ENCODE assay signal across 16 cellular contexts in genomic region chr10:110490640-110491039, GRCh38. TPM values are rescaled to one million over a fixed set of nuclear protein-coding genes. Genes with fewer than 3 reads are reported as not detected.
DNase-seq lines count a peak whose midpoint lies in the region; ATAC-seq, FAIRE-seq and TF ChIP-seq lines count a peak whose summit lies in the region.
"Had no signal": no experiment of that assay in that cellular context is flagged by ENCODE, and none has a peak within 500 bp of the region (broad histone marks: within the 10 kb centered on the region; RNA-seq: fewer than 3 reads in every experiment).

No MANE protein-coding gene starts in this region.

- intact Hi-C loops in PC-3 (cut with micrococcal nuclease) (no loop called here), sigmoid colon (cut with DNase I) (loop anchor here (10.0 kb wide), 1 partner anchor 424 kb away; the partner anchor contains the start of genes BBIP1 and SHOC2)

- H3K18ac ChIP-seq in H1 (ENCODE audit: extremely low read depth, low read length): no peak overlapping the region

- H4K5ac ChIP-seq in H1 (ENCODE audit: insufficient read length, low read depth, low read length): no peak overlapping the region

- H3K4me3 ChIP-seq in A549 (no peak overlapping the region), PC-3 (ENCODE audit: low read length) (no peak overlapping the region), H1 (ENCODE audit: extremely low read depth in 1 of 4, insufficient read depth in 2 of 4, low read depth in 3 of 4, low read length in 4 of 4) (no peak overlapping the region), sigmoid colon (no peak overlapping the region)
- H3K4me3 ChIP-seq: BLaER1 had no signal

- peaks cover 3% of the 10 kb centered on the region for H3F3A ChIP-seq in PC-3 (ENCODE audit: low read length, unreplicated experiment)

- H3K9ac ChIP-seq in PC-3 (ENCODE audit: low read length) (no peak overlapping the region), H1 (replicated peaks in 1 of 4; ENCODE audit: extremely low read depth in 1 of 4, low read depth in 3 of 4, low read length in 3 of 4) (no peak overlapping the region)
- H3K9ac ChIP-seq: BLaER1 had no signal

- no peaks in the 10 kb centered on the region for H3K36me3 ChIP-seq in PC-3 (ENCODE audit: low read depth, low read length)
- no peaks in the 10 kb centered on the region for H3K36me3 ChIP-seq in H1 (ENCODE audit: control insufficient read depth in 2 of 4, insufficient read depth in 4 of 4, low read length in 3 of 4)
- H3K36me3 ChIP-seq in sigmoid colon: no peaks in the 10 kb centered on the region
- H3K36me3 ChIP-seq: BLaER1 had no signal

- CTCF ChIA-PET in A549 (lab: Yijun Ruan, JAX): interaction anchor here (1.2 kb wide), 1 partner anchor 8 kb away, joined by 4 read pairs; no protein-coding TSS in a partner anchor
- CTCF ChIA-PET in PC-3 (lab: Charles Lee): no interaction called here
- CTCF ChIA-PET in H1 (lab: Charles Lee; ENCODE audit: partially characterized antibody): interaction anchor here (0.6 to 2.1 kb wide), 3 partner anchors 16 to 279 kb away, joined by 3 to 10 read pairs (median 4); no protein-coding TSS in a partner anchor

- H2BK20ac ChIP-seq in H1 (ENCODE audit: low read length): no peak overlapping the region

- FAIRE-seq in A549 (lab: Jason Lieb, UNC) (no peak), H1 (lab: Jason Lieb, UNC) (no peak)
- FAIRE-seq: GM12892 had no signal

- H3K4me2 ChIP-seq in A549 (no peak overlapping the region), PC-3 (ENCODE audit: low read length) (no peak overlapping the region), H1 (ENCODE audit: insufficient read depth in 1 of 2, low read depth in 2 of 2, low read length in 2 of 2) (no peak overlapping the region)

- 94% methylated on average over 4 of the region's 4 CpGs for WGBS in A549 (ENCODE audit: missing lambda C conversion rate)
- 75% methylated on average over 3 of the region's 4 CpGs; no CpG with 5 or more reads in 1 of the 2 experiments for WGBS in H1 (ENCODE audit: extremely low coverage in 1 of 2, insufficient coverage in 1 of 2, insufficient read length in 1 of 2, insufficient replicate concordance in 2 of 2, low coverage in 1 of 2, low lambda C conversion rate in 2 of 2, missing lambda C conversion rate in 1 of 2), 2 experiments
- WGBS in sigmoid colon, 2 donors: 92% methylated on average over 4 of the region's 4 CpGs

- TF ChIP-seq RAD21 in A549 (conservative IDR thresholded peaks at IDR 0.05 in 1 of 2, IDR thresholded peaks at IDR 0.05 in 1 of 2) (no peak), H1 (IDR thresholded peaks at IDR 0.05 in 1 of 2, conservative IDR thresholded peaks at IDR 0.05 in 1 of 2; ENCODE audit: low read depth in 2 of 2, low read length in 2 of 2) (no peak)

- H4K8ac ChIP-seq in H1 (ENCODE audit: extremely low read depth, insufficient read depth, low read length): no peak overlapping the region

- POLR2A ChIA-PET in A549 (lab: Yijun Ruan, JAX) (interaction anchor here (0.9 kb wide), 1 partner anchor 13 kb away, joined by 3 read pairs; no protein-coding TSS in a partner anchor), PC-3 (lab: Charles Lee; ENCODE audit: unreplicated experiment) (interaction anchor here (0.6 kb wide), 1 partner anchor 13 kb away, joined by 3 read pairs; no protein-coding TSS in a partner anchor), H1 (lab: Charles Lee; ENCODE audit: partially characterized antibody) (interaction anchor here (1.1 to 8.9 kb wide), 2 partner anchors 7 to 194 kb away, joined by 3 to 56 read pairs; partner anchors contain the start of gene DUSP5)

- no peak overlapping the region; the same call in 1 of the 2 replicates for H2BK15ac ChIP-seq in H1 (ENCODE audit: low read length)

- H3K14ac ChIP-seq in H1 (ENCODE audit: insufficient read length): no peak overlapping the region

- TF ChIP-seq POLR2A in A549 (IDR thresholded peaks at IDR 0.05; ENCODE audit: low read length): no peak
- no peak for TF ChIP-seq POLR2A in H1 (IDR thresholded peaks at IDR 0.05; ENCODE audit: control extremely low read depth in 1 of 2, low read depth in 2 of 2, low read length in 2 of 2)
- no peak for TF ChIP-seq POLR2A in sigmoid colon (IDR thresholded peaks at IDR 0.05)

- no peak overlapping the region for H3K56ac ChIP-seq in H1 (replicated peaks; ENCODE audit: insufficient read length, low read depth, low read length)

- H3K27ac ChIP-seq in A549 (peak overlapping the region; percentile 49 to 96), PC-3 (ENCODE audit: low read length) (peak overlapping the region; percentile 59), H1 (ENCODE audit: low read depth, low read length) (no peak overlapping the region), sigmoid colon (peak overlapping the region in 3 of 4 donors; percentile 56 to 98 (median 77))
- H3K27ac ChIP-seq: 22Rv1, BLaER1, HL-60 had no signal

- no peak overlapping the region for H3K4ac ChIP-seq in H1 (replicated peaks; ENCODE audit: insufficient read length, low read depth, low read length)

- BruUV-seq in PC-3 (replicated peaks; lab: Mats Ljungman, UMichigan): no TSS peak

- H2AFZ ChIP-seq in PC-3 (ENCODE audit: low read length) (no peak overlapping the region), H1 (ENCODE audit: low read length) (no peak overlapping the region)

- no peak overlapping the region for H2BK12ac ChIP-seq in H1 (ENCODE audit: low read depth, low read length)

- H3K27me3 ChIP-seq in PC-3 (ENCODE audit: low read length): no peaks in the 10 kb centered on the region
- H3K27me3 ChIP-seq in H1 (replicated peaks in 1 of 4; ENCODE audit: control insufficient read depth in 3 of 4, extremely low read depth in 1 of 4, insufficient read depth in 3 of 4, low read length in 3 of 4): peaks cover 0 to under 1% (median 0%) of the 10 kb centered on the region in 4 experiments; a peak in 1 of 7 replicates
- no peaks in the 10 kb centered on the region for H3K27me3 ChIP-seq in sigmoid colon

- DNase-seq in A549 (ENCODE audit: low read depth in 1 of 2, low spot score in 1 of 2) (no peak), PC-3 (no peak), H1 (ENCODE audit: low read depth in 1 of 2, low spot score in 2 of 2) (no peak), sigmoid colon (no peak), UCSD-AML1 (lab: John Stamatoyannopoulos, UW; ENCODE audit: unreplicated experiment) (no peak), NCI-H510A (lab: John Stamatoyannopoulos, UW) (no peak)
- no peak for DNase-seq in stimulated activated CD4-positive, alpha-beta T cell treated with anti-CD3 and anti-CD28 coated beads, Interleukin-4, amount 100 ng/mL, for 4 hours
- DNase-seq: AML-193; Caco-2; CD8-positive, alpha-beta memory T cell; DND-41; GDM1 had no signal

- H3K9me2 ChIP-seq in PC-3 (replicated peaks; ENCODE audit: low read length): no peaks in the 10 kb centered on the region

- 0 out of 2 replicates have a peak, but pooled peaks cover 1% of the 10 kb centered on the region for H3K79me1 ChIP-seq in H1 (ENCODE audit: low read depth, low read length)

- H3K4me1 ChIP-seq in A549: peaks cover 85% of the 10 kb centered on the region
- H3K4me1 ChIP-seq in PC-3 (ENCODE audit: insufficient read depth, low read length): peaks cover 45% of the 10 kb centered on the region
- peaks cover 9 to 16% (median 11%) of the 10 kb centered on the region in 4 experiments for H3K4me1 ChIP-seq in H1 (replicated peaks in 1 of 4; ENCODE audit: control insufficient read depth in 3 of 4, insufficient read depth in 4 of 4, low read length in 3 of 4)
- H3K4me1 ChIP-seq in sigmoid colon: peaks cover 0 to 57% (median 35%) of the 10 kb centered on the region in 4 donors

- peak overlapping the region; percentile 60; the same call in 1 of the 2 replicates for H2BK5ac ChIP-seq in H1 (ENCODE audit: low read depth, low read length)

- TF ChIP-seq CTCF in A549 (IDR thresholded peaks at IDR 0.05) (no peak), PC-3 (conservative IDR thresholded peaks at IDR 0.05; ENCODE audit: low read depth, low read length) (no peak), H1 (IDR thresholded peaks at IDR 0.05; ENCODE audit: control extremely low read depth in 1 of 3, insufficient read depth in 1 of 3, low read depth in 1 of 3, low read length in 3 of 3) (no peak), sigmoid colon (IDR thresholded peaks at IDR 0.05) (no peak)

- no peaks in the 10 kb centered on the region for H3K23me2 ChIP-seq in H1 (ENCODE audit: low read depth, low read length)

- H4K20me1 ChIP-seq in PC-3 (ENCODE audit: low read length) (no peaks in the 10 kb centered on the region), H1 (replicated peaks in 1 of 2; ENCODE audit: control insufficient read depth in 1 of 2, insufficient read depth in 2 of 2, low read length in 2 of 2) (no peaks in the 10 kb centered on the region)

- H3K79me2 ChIP-seq in PC-3 (ENCODE audit: low read length): peaks cover 3% of the 10 kb centered on the region
- no peaks in the 10 kb centered on the region for H3K79me2 ChIP-seq in H1 (ENCODE audit: control insufficient read depth in 1 of 2, insufficient read depth in 2 of 2, low read length in 2 of 2)

- no peak overlapping the region for H2BK120ac ChIP-seq in H1 (replicated peaks; ENCODE audit: low read depth, low read length)

- H2AK5ac ChIP-seq in H1 (ENCODE audit: low read depth, low read length): no peak overlapping the region

- ATAC-seq in A549: no peak
- no peak for ATAC-seq in PC-3

- no peaks in the 10 kb centered on the region for H3K9me3 ChIP-seq in A549
- no peaks in the 10 kb centered on the region for H3K9me3 ChIP-seq in PC-3 (ENCODE audit: low read length)
- no peaks in the 10 kb centered on the region for H3K9me3 ChIP-seq in H1 (ENCODE audit: insufficient read depth in 2 of 2, low read depth in 1 of 2, low read length in 1 of 2)
- no peaks in the 10 kb centered on the region for H3K9me3 ChIP-seq in sigmoid colon
- H3K9me3 ChIP-seq: BLaER1, Caco-2 had no signal

- no peak overlapping the region for H3K23ac ChIP-seq in H1 (ENCODE audit: insufficient read length)

- H4K91ac ChIP-seq in H1 (replicated peaks; ENCODE audit: insufficient read length, low read length): no peak overlapping the region

- TF ChIP-seq EP300 in A549 (IDR thresholded peaks at IDR 0.05): no peak
- TF ChIP-seq EP300 in H1 (IDR thresholded peaks at IDR 0.05; ENCODE audit: borderline replicate concordance in 1 of 2, low read depth in 2 of 2, low read length in 2 of 2): no peak
- no peak for TF ChIP-seq EP300 in sigmoid colon (IDR thresholded peaks at IDR 0.05)

RNA-seq across cellular contexts. Expression of gene DUSP5, which starts 7.1 kb away (rescaled TPM):
- polyA plus RNA-seq in A549 (2011; rRNA removed) (152 and 171 TPM in 2 replicates), A549 (2017; fragmentation: RNase III; extraction: RNeasy Plus Mini Kit Qiagen cat#74134 plus additional on column Dnase treatment) (47.9 to 49.3 TPM (median 48.8 TPM) in 3 replicates), H1 (2011; rRNA removed) (13.3 and 13.6 TPM in 2 replicates), sigmoid colon (10 to 100 TPM; 12.0 to 35.8 (median 20.9) TPM)
- 92.2 and 125 TPM in 2 replicates for polyA plus RNA-seq in A549 (2012; cell fraction: cytosol; rRNA removed)
- 137 and 140 TPM in 2 replicates for polyA plus RNA-seq in A549 (2012; cell fraction: nucleus; rRNA removed)
- polyA minus RNA-seq in A549 (2011; rRNA and poly(A)+ RNA removed): 652 and 758 TPM in 2 replicates
- total RNA-seq in PC-3 (2014; rRNA removed) (205 and 206 TPM in 2 replicates), sigmoid colon (10 to 100 TPM in 2 of 4 donors, 1 to 10 TPM in 2; 3.6 to 42.1 (median 7.6) TPM)
- 27.0 and 30.3 TPM in 2 replicates for total RNA-seq in H1 (2021; fragmentation: NEBNext Ultra II Directional; extraction: Animal tissue kit (Norgen Biotek cat#: 25700))
- polyA plus RNA-seq in H1 (2011; cell fraction: cytosol; rRNA removed): 15.2 TPM
- 12.0 TPM for polyA plus RNA-seq in H1 (2011; cell fraction: nucleus; rRNA removed)
- polyA plus RNA-seq in H1 (2012, experiment 1 of 2): 14.3 to 18.7 TPM (median 15.9 TPM) in 4 replicates
- polyA plus RNA-seq in H1 (2012, experiment 2 of 2): 16.9 TPM
- polyA plus RNA-seq in H1 (2013, experiment 1 of 2): 17.0 TPM
- polyA plus RNA-seq in H1 (2013, experiment 2 of 2): 20.2 TPM
- 28.9 and 41.0 TPM in 2 replicates for polyA minus RNA-seq in H1 (2011; rRNA and poly(A)+ RNA removed)
- polyA minus RNA-seq in H1 (2011; cell fraction: cytosol; rRNA and poly(A)+ RNA removed): 37.5 TPM
- 14.9 TPM for polyA minus RNA-seq in H1 (2011; cell fraction: nucleus; rRNA and poly(A)+ RNA removed)
